Comparison of ENCODE assay signal across 32 cellular contexts in genomic region chr15:28267727-28268126, GRCh38.
"Had no signal": no experiment of that assay in that cellular context is flagged by ENCODE, and none has a peak within 500 bp of the region (broad histone marks: within the 10 kb centered on the region; RNA-seq: fewer than 3 reads in every experiment).

No MANE protein-coding gene starts in this region.

- H3K9me3 ChIP-seq: ascending aorta had no signal

- ATAC-seq: activated CD8-positive, alpha-beta memory T cell treated with anti-CD3 and anti-CD28 coated beads, Interleukin-2, amount 10 ng/mL, durations not matched to agents 7 days and 5 days; PC-3; Right ventricle myocardium inferior had no signal

- H3K27ac Mint-ChIP-seq: activated B cell treated with CpG ODN at 0.5 μM for 24 hours; activated CD4-positive, alpha-beta memory T cell treated with anti-CD3 and anti-CD28 coated beads, Interleukin-2, amount 10 ng/mL, durations not matched to agents 7 days and 5 days; activated naive CD4-positive, alpha-beta T cell treated with anti-CD3 and anti-CD28 coated beads, Interleukin-2, amount 10 ng/mL, durations not matched to agents 7 days and 5 days; activated naive CD8-positive, alpha-beta T cell had no signal

- DNase-seq: activated B cell treated with CpG ODN at 0.5 μM for 24 hours; activated CD4-positive, alpha-beta memory T cell treated with anti-CD3 and anti-CD28 coated beads, Interleukin-2, amount 10 ng/mL, durations not matched to agents 7 days and 5 days; activated CD4-positive, alpha-beta T cell treated with anti-CD3 and anti-CD28 coated beads for 1 hour; activated CD4-positive, alpha-beta T cell treated with anti-CD3 and anti-CD28 coated beads for 48 hours; activated CD8-positive, alpha-beta memory T cell treated with anti-CD3 and anti-CD28 coated beads for 24 hours; activated CD8-positive, alpha-beta memory T cell treated with anti-CD3 and anti-CD28 coated beads, Interleukin-2, amount 10 ng/mL, durations not matched to agents 7 days and 5 days; activated CD8-positive, alpha-beta memory T cell treated with anti-CD3 and anti-CD28 coated beads, Interleukin-2, amount 50 U/mL, for 48 hours; activated effector memory CD4-positive, alpha-beta T cell treated with Interleukin-2 at 50 U/mL for 16 hours; activated naive CD4-positive, alpha-beta T cell treated with anti-CD3 and anti-CD28 coated beads, Interleukin-2, amount 10 ng/mL, durations not matched to agents 7 days and 5 days; activated T-cell treated with anti-CD3 and anti-CD28 coated beads, Interleukin-2, amount 50 U/mL, for 48 hours; amygdala; Kasumi-1; KG1; MM.1S; MV-4-11; NCI-H1092; NCI-H1436 treated with DMSO at 0.1 percent for 48 hours; NCI-H1694 treated with DMSO at 0.1 percent for 48 hours; NCI-H2029; NCI-H345; NCI-H524 treated with DMSO at 0.1 percent for 48 hours; PC-3; SW 1271; T-helper 1 cell; T-helper 2 cell; T-helper 9 cell had no signal

- H3K27me3 Mint-ChIP-seq: activated B cell treated with CpG ODN at 0.5 μM for 24 hours; activated CD4-positive, alpha-beta memory T cell treated with anti-CD3 and anti-CD28 coated beads, Interleukin-2, amount 10 ng/mL, durations not matched to agents 7 days and 5 days; activated CD8-positive, alpha-beta memory T cell treated with anti-CD3 and anti-CD28 coated beads, Interleukin-2, amount 10 ng/mL, durations not matched to agents 7 days and 5 days; activated naive CD4-positive, alpha-beta T cell treated with anti-CD3 and anti-CD28 coated beads, Interleukin-2, amount 10 ng/mL, durations not matched to agents 7 days and 5 days; activated naive CD8-positive, alpha-beta T cell had no signal

- H3K9me3 Mint-ChIP-seq: activated B cell treated with CpG ODN at 0.5 μM for 24 hours; activated CD4-positive, alpha-beta memory T cell treated with anti-CD3 and anti-CD28 coated beads, Interleukin-2, amount 10 ng/mL, durations not matched to agents 7 days and 5 days; activated naive CD4-positive, alpha-beta T cell treated with anti-CD3 and anti-CD28 coated beads, Interleukin-2, amount 10 ng/mL, durations not matched to agents 7 days and 5 days had no signal

- H3K4me3 Mint-ChIP-seq: activated B cell treated with CpG ODN at 0.5 μM for 24 hours; activated CD4-positive, alpha-beta memory T cell treated with anti-CD3 and anti-CD28 coated beads, Interleukin-2, amount 10 ng/mL, durations not matched to agents 7 days and 5 days; activated CD8-positive, alpha-beta memory T cell treated with anti-CD3 and anti-CD28 coated beads, Interleukin-2, amount 10 ng/mL, durations not matched to agents 7 days and 5 days; activated naive CD4-positive, alpha-beta T cell treated with anti-CD3 and anti-CD28 coated beads, Interleukin-2, amount 10 ng/mL, durations not matched to agents 7 days and 5 days; activated naive CD8-positive, alpha-beta T cell had no signal

- H3K4me3 ChIP-seq: ascending aorta, cardiac muscle cell had no signal

- H3K4me1 ChIP-seq: ascending aorta had no signal

- H3K4me1 Mint-ChIP-seq: activated CD4-positive, alpha-beta memory T cell treated with anti-CD3 and anti-CD28 coated beads, Interleukin-2, amount 10 ng/mL, durations not matched to agents 7 days and 5 days; activated CD8-positive, alpha-beta memory T cell treated with anti-CD3 and anti-CD28 coated beads, Interleukin-2, amount 10 ng/mL, durations not matched to agents 7 days and 5 days; activated naive CD4-positive, alpha-beta T cell treated with anti-CD3 and anti-CD28 coated beads, Interleukin-2, amount 10 ng/mL, durations not matched to agents 7 days and 5 days had no signal

- H3K27ac ChIP-seq: ascending aorta, cardiac muscle cell, RWPE1, VCaP had no signal

- H3K27me3 ChIP-seq: ascending aorta, cardiac muscle cell had no signal
